ENCODE assay signal across 17 cellular contexts in genomic region chr6:140846518-140847277, GRCh38.
DNase-seq lines count a peak whose midpoint lies in the region; ATAC-seq and TF ChIP-seq lines count a peak whose summit lies in the region.
"Had no signal": no experiment of that assay in that cellular context is flagged by ENCODE, and none has a peak within 500 bp of the region (broad histone marks: within the 10 kb centered on the region; RNA-seq: fewer than 3 reads in every experiment).

No MANE protein-coding gene starts in this region.

- no peaks in the 10 kb centered on the region for H3K79me2 ChIP-seq in trophoblast cell (ENCODE audit: control insufficient read depth, insufficient read depth, low read length, poor library complexity)

- peaks cover 2 to 3% of the 10 kb centered on the region in 2 experiments for H3K4me1 ChIP-seq in trophoblast cell (ENCODE audit: control insufficient read depth in 1 of 2, insufficient read depth in 2 of 2, low read length in 2 of 2)
- H3K4me1 ChIP-seq: foreskin keratinocyte had no signal

- no peak overlapping the region for H3K14ac ChIP-seq in trophoblast cell (ENCODE audit: low read length)

- POLR2A ChIA-PET in activated CD8-positive, alpha-beta T cell treated with anti-CD3 and anti-CD28 coated beads, Interleukin-2, amount 10 ng/mL, durations not matched to agents 7 days and 5 days (lab: Charles Lee): no interaction called here
- POLR2A ChIA-PET in HEK293T (lab: Yijun Ruan, JAX): no interaction called here

- no peak overlapping the region for H2BK5ac ChIP-seq in trophoblast cell (ENCODE audit: low read depth, low read length, poor library complexity)

- WGBS in trophoblast cell (ENCODE audit: extremely low coverage, insufficient coverage, insufficient read length): no CpG with 5 or more reads among the region's 3 CpGs

- H2BK12ac ChIP-seq in trophoblast cell (ENCODE audit: low read length): peak overlapping the region; percentile 6

- H3K36me3 Mint-ChIP-seq in activated CD8-positive, alpha-beta T cell treated with anti-CD3 and anti-CD28 coated beads, Interleukin-2, amount 10 ng/mL, durations not matched to agents 7 days and 5 days (ENCODE audit: low read depth): no peaks in the 10 kb centered on the region

- H3K4me3 ChIP-seq in trophoblast cell (ENCODE audit: low read depth, low read length): no peak overlapping the region
- H3K4me3 ChIP-seq: coronary artery had no signal

- H3K9me3 Mint-ChIP-seq in activated CD8-positive, alpha-beta T cell treated with anti-CD3 and anti-CD28 coated beads, Interleukin-2, amount 10 ng/mL, durations not matched to agents 7 days and 5 days (ENCODE audit: insufficient read depth): no peaks in the 10 kb centered on the region
- H3K9me3 Mint-ChIP-seq: activated CD4-positive, alpha-beta memory T cell treated with anti-CD3 and anti-CD28 coated beads, Interleukin-2, amount 10 ng/mL, durations not matched to agents 7 days and 5 days had no signal

- H3K79me1 ChIP-seq in trophoblast cell (ENCODE audit: low read length): no peaks in the 10 kb centered on the region

- no peak overlapping the region for H2BK120ac ChIP-seq in trophoblast cell (ENCODE audit: insufficient read depth, low read length, poor library complexity)

- ATAC-seq in SK-N-SH treated with all-trans-retinoic acid at 6 μM for 48 hours (peak; percentile 49; the same call in 2 of the 3 replicates), GM19467 (IDR thresholded peaks at IDR 0.05; ENCODE audit: unreplicated experiment) (no peak)
- ATAC-seq in activated CD8-positive, alpha-beta T cell treated with anti-CD3 and anti-CD28 coated beads, Interleukin-2, amount 10 ng/mL, durations not matched to agents 7 days and 5 days: no peak
- ATAC-seq: foreskin keratinocyte had no signal

- H3K4ac ChIP-seq in trophoblast cell (ENCODE audit: low read depth, low read length): no peak overlapping the region

- H3K27me3 Mint-ChIP-seq in activated CD8-positive, alpha-beta T cell treated with anti-CD3 and anti-CD28 coated beads, Interleukin-2, amount 10 ng/mL, durations not matched to agents 7 days and 5 days (ENCODE audit: low read depth): no peaks in the 10 kb centered on the region
- H3K27me3 Mint-ChIP-seq: activated CD4-positive, alpha-beta memory T cell treated with anti-CD3 and anti-CD28 coated beads, Interleukin-2, amount 10 ng/mL, durations not matched to agents 7 days and 5 days had no signal

- no peak overlapping the region for H4K8ac ChIP-seq in trophoblast cell (ENCODE audit: low read depth, low read length)

- no peak overlapping the region for H3K4me2 ChIP-seq in trophoblast cell (ENCODE audit: low read length)

- H3K36me3 ChIP-seq in trophoblast cell (ENCODE audit: control insufficient read depth in 1 of 2, insufficient read depth in 2 of 2, low read length in 2 of 2): no peaks in the 10 kb centered on the region

- no peak overlapping the region for H3K23ac ChIP-seq in trophoblast cell (ENCODE audit: low read length)

- no peak overlapping the region for H3K18ac ChIP-seq in trophoblast cell (ENCODE audit: low read length)

- CTCF ChIA-PET in activated CD8-positive, alpha-beta T cell treated with anti-CD3 and anti-CD28 coated beads, Interleukin-2, amount 10 ng/mL, durations not matched to agents 7 days and 5 days (lab: Charles Lee): no interaction called here
- CTCF ChIA-PET in HEK293T (lab: Yijun Ruan, JAX): no interaction called here

- H2AFZ ChIP-seq in trophoblast cell (ENCODE audit: insufficient read depth, low read length, poor library complexity): no peak overlapping the region

- H2AK5ac ChIP-seq in trophoblast cell (ENCODE audit: low read length): no peak overlapping the region

- H4K12ac ChIP-seq in trophoblast cell (ENCODE audit: low read depth, low read length): no peak overlapping the region

- no peak overlapping the region for H3K4me3 Mint-ChIP-seq in activated CD8-positive, alpha-beta T cell treated with anti-CD3 and anti-CD28 coated beads, Interleukin-2, amount 10 ng/mL, durations not matched to agents 7 days and 5 days
- H3K4me3 Mint-ChIP-seq: activated CD4-positive, alpha-beta memory T cell treated with anti-CD3 and anti-CD28 coated beads, Interleukin-2, amount 10 ng/mL, durations not matched to agents 7 days and 5 days had no signal

- no peak overlapping the region for H4K91ac ChIP-seq in trophoblast cell (ENCODE audit: low read depth, low read length)

- H3K4me1 Mint-ChIP-seq in activated CD8-positive, alpha-beta T cell treated with anti-CD3 and anti-CD28 coated beads, Interleukin-2, amount 10 ng/mL, durations not matched to agents 7 days and 5 days (ENCODE audit: low read depth): no peaks in the 10 kb centered on the region
- H3K4me1 Mint-ChIP-seq: activated CD4-positive, alpha-beta memory T cell treated with anti-CD3 and anti-CD28 coated beads, Interleukin-2, amount 10 ng/mL, durations not matched to agents 7 days and 5 days had no signal

- H3K27ac ChIP-seq in trophoblast cell (ENCODE audit: low read depth, low read length): no peak overlapping the region
- H3K27ac ChIP-seq: coronary artery, foreskin keratinocyte, VCaP had no signal

- no peaks in the 10 kb centered on the region for H3K27me3 ChIP-seq in trophoblast cell (ENCODE audit: insufficient read depth, low read length)
- H3K27me3 ChIP-seq: foreskin keratinocyte had no signal

- H3K9ac ChIP-seq in trophoblast cell (ENCODE audit: low read length): no peak overlapping the region

- H3K9me3 ChIP-seq in trophoblast cell (ENCODE audit: insufficient read depth, low read depth, low read length): no peaks in the 10 kb centered on the region

- H3K27ac Mint-ChIP-seq in activated CD8-positive, alpha-beta T cell treated with anti-CD3 and anti-CD28 coated beads, Interleukin-2, amount 10 ng/mL, durations not matched to agents 7 days and 5 days: no peak overlapping the region
- H3K27ac Mint-ChIP-seq: activated CD4-positive, alpha-beta memory T cell treated with anti-CD3 and anti-CD28 coated beads, Interleukin-2, amount 10 ng/mL, durations not matched to agents 7 days and 5 days had no signal

- DNase-seq in GM04503 (ENCODE audit: low read depth) (peak; percentile 50), fibroblast of peridontal ligament (ENCODE audit: extremely low read depth) (peak; percentile 51), trophoblast cell (no peak), NCI-H2107 (lab: John Stamatoyannopoulos, UW) (no peak), HEK293T (ENCODE audit: extremely low spot score) (no peak)
- no peak for DNase-seq in activated CD8-positive, alpha-beta T cell treated with anti-CD3 and anti-CD28 coated beads, Interleukin-2, amount 10 ng/mL, durations not matched to agents 7 days and 5 days
- DNase-seq: activated CD4-positive, alpha-beta memory T cell treated with anti-CD3 and anti-CD28 coated beads, Interleukin-2, amount 10 ng/mL, durations not matched to agents 7 days and 5 days; amniotic stem cell; C1 segment of cervical spinal cord; NCI-H1930; NCI-H510A treated with DMSO at 0.1 percent for 48 hours; retina had no signal

TF ChIP-seq in SK-N-SH treated with all-trans-retinoic acid at 6 μM for 48 hours, 23 proteins besides CTCF, POLR2A, EP300 and RAD21 (continues in another document):
- TF ChIP-seq ZNF8 (CRISPR knock-in tag; IDR thresholded peaks at IDR 0.05) (no peak), TOX (CRISPR knock-in tag; IDR thresholded peaks at IDR 0.05; ENCODE audit: borderline replicate concordance) (peak; percentile 51; the same call in 1 of the 2 replicates)

TF ChIP-seq in HEK293T, 16 proteins besides CTCF, POLR2A, EP300 and RAD21:
- TF ChIP-seq BHLHE40 (IDR thresholded peaks at IDR 0.05; ENCODE audit: borderline replicate concordance) (no peak), FOXA1 (IDR thresholded peaks at IDR 0.05) (no peak), ELF4 (IDR thresholded peaks at IDR 0.05) (no peak), ARNT (IDR thresholded peaks at IDR 0.05) (no peak), L3MBTL2 (conservative IDR thresholded peaks at IDR 0.05) (no peak), FOXM1 (IDR thresholded peaks at IDR 0.05; ENCODE audit: borderline replicate concordance) (no peak)

Comparison
In these comparisons a context has a peak if more than half of its experiments do, and no peak if none do; other contexts are left out.
1. DNase-seq: peak in GM04503 (single experiment) and fibroblast of peridontal ligament (single experiment); none in trophoblast cell (0 of 2), activated CD8-positive, alpha-beta T cell treated with anti-CD3 and anti-CD28 coated beads, Interleukin-2, amount 10 ng/mL, durations not matched to agents 7 days and 5 days (single experiment), NCI-H2107 (single experiment) and HEK293T (single experiment).